In the genomic region with DNA sequence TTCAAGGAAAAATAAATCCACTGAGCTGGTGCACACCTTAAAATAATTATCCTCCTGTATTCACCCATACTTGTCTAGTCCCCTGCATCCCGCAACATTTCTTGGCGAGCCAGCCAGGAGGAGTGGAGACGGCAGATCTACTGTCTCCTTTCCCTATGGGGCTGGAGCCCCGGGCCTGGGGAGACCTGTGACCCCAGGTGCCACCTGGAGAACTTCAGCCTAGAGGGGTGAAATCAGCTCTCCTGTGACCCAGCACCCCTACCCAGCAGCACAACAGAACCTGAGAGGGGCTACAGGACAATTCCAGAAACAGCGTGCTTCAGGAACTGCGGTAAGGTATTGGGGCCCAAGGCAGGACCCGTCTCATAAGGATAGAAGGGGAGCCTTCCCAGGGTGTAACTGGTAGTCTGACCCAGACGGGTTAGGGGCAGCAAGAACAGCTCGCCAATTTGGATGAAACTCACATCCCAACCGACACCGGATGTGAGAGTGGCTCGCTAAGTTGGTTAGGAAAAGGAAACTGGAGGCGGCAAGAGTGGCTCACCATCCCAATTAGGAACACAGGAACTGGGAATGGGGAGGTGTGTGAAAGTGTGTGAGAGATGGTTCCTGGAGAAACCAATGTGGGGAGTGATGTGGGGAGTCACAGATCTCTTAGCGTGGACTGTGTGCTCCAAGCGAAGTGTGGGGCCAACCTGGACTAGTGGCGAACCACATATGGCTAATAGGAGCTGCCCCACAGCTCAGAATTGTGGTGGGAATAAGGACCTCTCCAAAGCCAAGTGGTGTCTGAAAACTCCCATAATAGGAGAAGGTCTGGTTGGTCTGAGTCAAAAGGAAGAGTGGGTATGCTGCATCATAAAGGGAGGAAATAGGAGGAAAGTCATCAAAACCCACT, we compare ENCODE assay signal across 8 cellular contexts. TPM values are rescaled to one million over a fixed set of nuclear protein-coding genes. Genes with fewer than 3 reads are reported as not detected.
DNase-seq lines count a peak whose midpoint lies in the region; ATAC-seq and TF ChIP-seq lines count a peak whose summit lies in the region.

No MANE protein-coding gene starts in this region.

- ATAC-seq in naive thymus-derived CD4-positive, alpha-beta T cell = no peak
- ATAC-seq in upper lobe of right lung = no peak
- ATAC-seq in HG03521 (IDR thresholded peaks at IDR 0.05; ENCODE audit: unreplicated experiment) = no peak

- H3K9ac ChIP-seq in adipocyte (ENCODE audit: low read length) = peak overlapping the region; percentile 62

- H3K27ac Mint-ChIP-seq in activated naive CD4-positive, alpha-beta T cell treated with anti-CD3 and anti-CD28 coated beads, Interleukin-2, amount 50 U/mL, for 24 hours = peak overlapping the region; percentile 66
- peak overlapping the region; percentile 10 to 97 (median 92) for H3K27ac Mint-ChIP-seq in naive thymus-derived CD4-positive, alpha-beta T cell
- H3K27ac Mint-ChIP-seq in nephron progenitor cell = no peak overlapping the region

- H3K9me3 Mint-ChIP-seq in activated naive CD4-positive, alpha-beta T cell treated with anti-CD3 and anti-CD28 coated beads, Interleukin-2, amount 50 U/mL, for 24 hours = no peaks in the 10 kb centered on the region
- no peaks in the 10 kb centered on the region for H3K9me3 Mint-ChIP-seq in naive thymus-derived CD4-positive, alpha-beta T cell
- no peaks in the 10 kb centered on the region for H3K9me3 Mint-ChIP-seq in nephron progenitor cell

- peak overlapping the region; percentile 48 for H3K4me3 ChIP-seq in adipocyte (ENCODE audit: low read length)
- peak overlapping the region; percentile 44 for H3K4me3 ChIP-seq in naive thymus-derived CD4-positive, alpha-beta T cell (ENCODE audit: low read length)
- peak overlapping the region; percentile 26 for H3K4me3 ChIP-seq in upper lobe of right lung

- DNase-seq in activated naive CD4-positive, alpha-beta T cell treated with anti-CD3 and anti-CD28 coated beads, Interleukin-2, amount 50 U/mL, for 16 hours = no peak
- no peak for DNase-seq in adipocyte (ENCODE audit: low read depth)
- DNase-seq in naive thymus-derived CD4-positive, alpha-beta T cell = no peak
- DNase-seq in upper lobe of right lung = peak; percentile 38
- DNase-seq in nephron progenitor cell = no peak
- DNase-seq in NCI-H146 treated with DMSO at 0.1 percent for 48 hours (lab: John Stamatoyannopoulos, UW; ENCODE audit: unreplicated experiment) = no peak

- H3K4me1 ChIP-seq in adipocyte (ENCODE audit: control insufficient read depth, insufficient read depth, low read length) (peaks cover 21% of the 10 kb centered on the region), upper lobe of right lung (peaks cover 14% of the 10 kb centered on the region)
- H3K4me1 ChIP-seq in naive thymus-derived CD4-positive, alpha-beta T cell (ENCODE audit: control insufficient read depth in 2 of 2, insufficient read depth in 2 of 2, low read length in 2 of 2) = peaks cover 0 to 9% of the 10 kb centered on the region in 2 donors

- peaks cover 23% of the 10 kb centered on the region for H3K4me1 Mint-ChIP-seq in activated naive CD4-positive, alpha-beta T cell treated with anti-CD3 and anti-CD28 coated beads, Interleukin-2, amount 50 U/mL, for 24 hours
- H3K4me1 Mint-ChIP-seq in naive thymus-derived CD4-positive, alpha-beta T cell = peaks cover 6 to 26% (median 21%) of the 10 kb centered on the region in 7 donors
- peaks cover 33% of the 10 kb centered on the region for H3K4me1 Mint-ChIP-seq in nephron progenitor cell

- TF ChIP-seq CTCF in upper lobe of right lung (IDR thresholded peaks at IDR 0.05) = no peak
- TF ChIP-seq CTCF in nephron progenitor cell (IDR thresholded peaks at IDR 0.05) = no peak

- H3K27me3 ChIP-seq in adipocyte (replicated peaks; ENCODE audit: control insufficient read depth, insufficient read depth, low read length) = no peaks in the 10 kb centered on the region
- H3K27me3 ChIP-seq in naive thymus-derived CD4-positive, alpha-beta T cell (ENCODE audit: control insufficient read depth in 2 of 2, insufficient read depth in 2 of 2, low read length in 2 of 2) = no peaks in the 10 kb centered on the region
- H3K27me3 ChIP-seq in upper lobe of right lung = no peaks in the 10 kb centered on the region

- H3K27ac ChIP-seq in naive thymus-derived CD4-positive, alpha-beta T cell (ENCODE audit: low read depth, low read length) = peak overlapping the region; percentile 59
- H3K27ac ChIP-seq in upper lobe of right lung = peak overlapping the region; percentile 73

- H3K27me3 Mint-ChIP-seq in activated naive CD4-positive, alpha-beta T cell treated with anti-CD3 and anti-CD28 coated beads, Interleukin-2, amount 50 U/mL, for 24 hours = no peaks in the 10 kb centered on the region
- peaks cover 5 to 36% (median 9%) of the 10 kb centered on the region in 5 donors for H3K27me3 Mint-ChIP-seq in naive thymus-derived CD4-positive, alpha-beta T cell
- peaks cover 16% of the 10 kb centered on the region for H3K27me3 Mint-ChIP-seq in nephron progenitor cell (ENCODE audit: low read depth, poor library complexity)

- peak overlapping the region; percentile 87 for H3K4me3 Mint-ChIP-seq in activated naive CD4-positive, alpha-beta T cell treated with anti-CD3 and anti-CD28 coated beads, Interleukin-2, amount 50 U/mL, for 24 hours
- peak overlapping the region in 9 of 10 donors; percentile 87 to 91 (median 90) for H3K4me3 Mint-ChIP-seq in naive thymus-derived CD4-positive, alpha-beta T cell
- H3K4me3 Mint-ChIP-seq in nephron progenitor cell = no peak overlapping the region

- intact Hi-C loops in naive thymus-derived CD4-positive, alpha-beta T cell (cut with micrococcal nuclease) = loop anchor here in 1 of 2 donors (5.0 kb wide), 1 partner anchor 357 kb away; a partner anchor contains a TSS
- intact Hi-C loops in upper lobe of right lung (cut with DNase I) = no loop called here

- H3K9me3 ChIP-seq in adipocyte (ENCODE audit: control insufficient read depth, low read length) (no peaks in the 10 kb centered on the region), upper lobe of right lung (no peaks in the 10 kb centered on the region)
- H3K9me3 ChIP-seq in naive thymus-derived CD4-positive, alpha-beta T cell (ENCODE audit: control insufficient read depth in 2 of 3, low read length in 3 of 3) = no peaks in the 10 kb centered on the region

- H3K36me3 Mint-ChIP-seq in activated naive CD4-positive, alpha-beta T cell treated with anti-CD3 and anti-CD28 coated beads, Interleukin-2, amount 50 U/mL, for 24 hours = no peaks in the 10 kb centered on the region
- H3K36me3 Mint-ChIP-seq in naive thymus-derived CD4-positive, alpha-beta T cell = peaks cover 0 to 4% (median 0%) of the 10 kb centered on the region in 5 donors
- no peaks in the 10 kb centered on the region for H3K36me3 Mint-ChIP-seq in nephron progenitor cell (ENCODE audit: low read depth)

- CTCF ChIA-PET in naive thymus-derived CD4-positive, alpha-beta T cell (lab: Charles Lee) = interaction anchor here (0.7 to 1.5 kb wide), 2 partner anchors 179 to 271 kb away, joined by 3 to 7 read pairs; no protein-coding TSS in a partner anchor

- POLR2A ChIA-PET in naive thymus-derived CD4-positive, alpha-beta T cell (lab: Charles Lee) = interaction anchor here (0.8 to 1.7 kb wide), 4 partner anchors 16 to 359 kb away, joined by 3 to 9 read pairs (median 4); a partner anchor contains a TSS

- H3K36me3 ChIP-seq in adipocyte (ENCODE audit: control insufficient read depth, insufficient read depth, low read length, severe bottlenecking) = no peaks in the 10 kb centered on the region
- H3K36me3 ChIP-seq in naive thymus-derived CD4-positive, alpha-beta T cell (ENCODE audit: control insufficient read depth in 2 of 3, insufficient read depth in 3 of 3, low read length in 3 of 3) = no peaks in the 10 kb centered on the region
- H3K36me3 ChIP-seq in upper lobe of right lung = no peaks in the 10 kb centered on the region

RNA-seq across cellular contexts. Expression of a gene that starts 15.1 kb away (rescaled TPM):
- not detected for total RNA-seq in naive thymus-derived CD4-positive, alpha-beta T cell
- not detected for polyA plus RNA-seq in naive thymus-derived CD4-positive, alpha-beta T cell
- 26.2 TPM for total RNA-seq in upper lobe of right lung

RNA-seq across cellular contexts. Expression of a gene that starts 17.0 kb away (rescaled TPM):
- total RNA-seq in naive thymus-derived CD4-positive, alpha-beta T cell = 10 to 100 TPM; 15.2 to 19.0 (median 18.3) TPM
- polyA plus RNA-seq in naive thymus-derived CD4-positive, alpha-beta T cell = 10 to 100 TPM; 32.2 to 34.2 TPM
- 18.2 TPM for total RNA-seq in upper lobe of right lung

RNA-seq across cellular contexts. Expression of a gene that starts 40.7 kb away (rescaled TPM):
- 100 to 1,000 TPM in 1 of 5 experiments, 10 to 100 TPM in 4; 88.3 to 184 (median 94.0) TPM for total RNA-seq in naive thymus-derived CD4-positive, alpha-beta T cell
- polyA plus RNA-seq in naive thymus-derived CD4-positive, alpha-beta T cell = 100 to 1,000 TPM; 372 to 507 TPM
- 160 TPM for total RNA-seq in upper lobe of right lung

Comparison
In these comparisons a context has a peak if more than half of its experiments do, and no peak if none do; other contexts are left out.
1. RNA of a gene that starts 15.1 kb away (total RNA-seq): 26.2 TPM in upper lobe of right lung (single experiment); not detected in naive thymus-derived CD4-positive, alpha-beta T cell; every median in the first group is over 10 times any median in the second.
2. Peak in every context shown above with its lines, with median percentiles within 50 percentile points of each other: H3K4me3 ChIP-seq.